In the genomic region with DNA sequence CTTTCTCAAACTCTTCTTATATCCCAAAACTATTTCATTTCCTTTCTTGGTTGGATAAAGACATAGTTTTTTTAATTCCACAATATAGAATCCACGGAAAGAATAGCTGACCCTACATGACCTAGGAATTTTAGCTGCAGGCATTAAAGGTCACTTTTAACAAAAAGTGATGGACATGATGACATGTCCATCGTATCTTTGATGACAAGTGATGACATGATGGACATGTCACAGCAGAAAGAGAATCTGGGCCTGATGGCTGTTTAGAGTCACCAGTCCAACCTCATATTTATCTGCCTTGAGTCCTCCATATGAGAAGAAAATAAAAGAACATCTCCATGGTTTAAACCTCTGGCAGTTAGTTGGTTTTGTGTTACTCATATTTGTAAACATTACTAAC, we compare ENCODE assay signal across 28 cellular contexts.
"Had no signal": no experiment of that assay in that cellular context is flagged by ENCODE, and none has a peak within 500 bp of the region (broad histone marks: within the 10 kb centered on the region; RNA-seq: fewer than 3 reads in every experiment).

No MANE protein-coding gene starts in this region.

- H3K36me3 ChIP-seq: ovary, spleen, suprapubic skin, tibial artery, transverse colon, upper lobe of right lung, uterus had no signal

- H3K9me3 ChIP-seq: ovary, psoas muscle, spleen, suprapubic skin, testis, tibial artery, transverse colon, upper lobe of right lung, uterus had no signal

- H2AFZ ChIP-seq: neural progenitor cell, parathyroid adenoma had no signal

- H3K79me2 ChIP-seq: parathyroid adenoma had no signal

- H3K4me3 ChIP-seq: neural progenitor cell, ovary, psoas muscle, skin epidermis, smooth muscle cell, spleen, suprapubic skin, testis, tibial artery, transverse colon, upper lobe of right lung, uterus had no signal

- H3K4me1 ChIP-seq: neural progenitor cell, parathyroid adenoma, psoas muscle, spleen, suprapubic skin, testis, tibial artery, transverse colon, upper lobe of right lung, uterus had no signal

- DNase-seq: natural killer cell; occipital lobe; ovary; posterior cingulate gyrus; psoas muscle; right cardiac atrium; spleen; stimulated activated CD4-positive, alpha-beta T cell treated with anti-CD3 and anti-CD28 coated beads, Interleukin-12 subunit alpha, Interleukin-12 subunit beta, amount 100 ng/mL, for 4 hours; stimulated activated CD4-positive, alpha-beta T cell treated with anti-CD3 and anti-CD28 coated beads, Interleukin-1b, Interleukin-23, amount 100 ng/mL, for 48 hours; stimulated activated CD4-positive, alpha-beta T cell treated with anti-CD3 and anti-CD28 coated beads, Interleukin-4, amount 100 ng/mL, for 1 hour; stimulated activated CD4-positive, alpha-beta T cell treated with anti-CD3 and anti-CD28 coated beads, Interleukin-4, amount 100 ng/mL, for 4 hours; stimulated activated CD8-positive, alpha-beta memory T cell treated with anti-CD3 and anti-CD28 coated beads, Interleukin-4, amount 100 ng/mL, for 48 hours; stimulated activated naive CD4-positive, alpha-beta T cell; stimulated activated naive CD8-positive, alpha-beta T cell treated with anti-CD3 and anti-CD28 coated beads, Interleukin-15, amount 100 ng/mL, for 72 hours; stimulated activated naive CD8-positive, alpha-beta T cell treated with anti-CD3 and anti-CD28 coated beads, Interleukin-15, Interleukin-2, amounts not matched to agents 100 U/mL and 50 U/mL, for 24 hours; substantia nigra; testis; tibial artery; transverse colon; upper lobe of right lung; uterus had no signal

- ATAC-seq: natural killer cell; psoas muscle; right cardiac atrium; sciatic nerve; stimulated activated memory B cell treated with anti-CD40 and anti-IgM and Interleukin-4, amounts not matched to agents 10 μg/mL and 1 μg/mL and 100 μg/mL, for 72 hours; stimulated activated naive CD8-positive, alpha-beta T cell treated with anti-CD3 and anti-CD28 coated beads, Interleukin-15, amount 100 ng/mL, for 72 hours; stimulated activated naive CD8-positive, alpha-beta T cell treated with anti-CD3 and anti-CD28 coated beads, Interleukin-15, Interleukin-2, amounts not matched to agents 100 U/mL and 50 U/mL, for 24 hours; upper lobe of right lung had no signal

- H3K9ac ChIP-seq: neural progenitor cell, parathyroid adenoma had no signal

- H3K4me2 ChIP-seq: neural progenitor cell, smooth muscle cell had no signal

- H3K27ac ChIP-seq: neural progenitor cell, ovary, parathyroid adenoma, psoas muscle, skin epidermis, spleen, suprapubic skin, testis, tibial artery, transverse colon, upper lobe of right lung, uterus had no signal

- H3K27me3 ChIP-seq: neural progenitor cell, ovary, spleen, suprapubic skin, testis, tibial artery, transverse colon, upper lobe of right lung, uterus had no signal
